Comparison of ENCODE assay signal across 28 cellular contexts in the genomic region with DNA sequence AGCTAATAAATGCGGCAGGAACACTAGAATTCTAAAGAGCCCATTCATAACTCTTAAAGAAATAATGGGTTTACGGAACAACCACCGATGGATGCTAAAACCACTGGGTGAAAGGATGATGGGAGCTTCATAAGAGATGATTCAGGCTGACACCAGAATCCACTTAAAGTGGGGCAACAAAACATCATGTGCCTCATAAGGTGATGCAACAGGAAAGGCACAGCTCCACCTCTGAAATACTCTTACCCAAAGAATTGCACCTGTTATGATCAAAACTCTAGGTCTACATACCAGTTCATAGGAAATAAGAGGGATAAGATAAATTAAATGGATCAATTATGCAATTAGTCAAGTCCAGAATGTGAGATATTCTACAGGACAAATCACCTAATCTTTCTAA.
"Had no signal": no experiment of that assay in that cellular context is flagged by ENCODE, and none has a peak within 500 bp of the region (broad histone marks: within the 10 kb centered on the region; RNA-seq: fewer than 3 reads in every experiment).

No MANE protein-coding gene starts in this region.

- H2AFZ ChIP-seq: neural progenitor cell, parathyroid adenoma had no signal

- H3K9ac ChIP-seq: neural progenitor cell, parathyroid adenoma had no signal

- ATAC-seq: natural killer cell; psoas muscle; right cardiac atrium; sciatic nerve; stimulated activated memory B cell treated with anti-CD40 and anti-IgM and Interleukin-4, amounts not matched to agents 10 μg/mL and 1 μg/mL and 100 μg/mL, for 72 hours; stimulated activated naive CD8-positive, alpha-beta T cell treated with anti-CD3 and anti-CD28 coated beads, Interleukin-15, amount 100 ng/mL, for 72 hours; stimulated activated naive CD8-positive, alpha-beta T cell treated with anti-CD3 and anti-CD28 coated beads, Interleukin-15, Interleukin-2, amounts not matched to agents 100 U/mL and 50 U/mL, for 24 hours; upper lobe of right lung had no signal

- DNase-seq: natural killer cell; occipital lobe; ovary; posterior cingulate gyrus; psoas muscle; right cardiac atrium; spleen; stimulated activated CD4-positive, alpha-beta T cell treated with anti-CD3 and anti-CD28 coated beads, Interleukin-12 subunit alpha, Interleukin-12 subunit beta, amount 100 ng/mL, for 4 hours; stimulated activated CD4-positive, alpha-beta T cell treated with anti-CD3 and anti-CD28 coated beads, Interleukin-1b, Interleukin-23, amount 100 ng/mL, for 48 hours; stimulated activated CD4-positive, alpha-beta T cell treated with anti-CD3 and anti-CD28 coated beads, Interleukin-4, amount 100 ng/mL, for 1 hour; stimulated activated CD4-positive, alpha-beta T cell treated with anti-CD3 and anti-CD28 coated beads, Interleukin-4, amount 100 ng/mL, for 4 hours; stimulated activated CD8-positive, alpha-beta memory T cell treated with anti-CD3 and anti-CD28 coated beads, Interleukin-4, amount 100 ng/mL, for 48 hours; stimulated activated naive CD4-positive, alpha-beta T cell; stimulated activated naive CD8-positive, alpha-beta T cell treated with anti-CD3 and anti-CD28 coated beads, Interleukin-15, amount 100 ng/mL, for 72 hours; stimulated activated naive CD8-positive, alpha-beta T cell treated with anti-CD3 and anti-CD28 coated beads, Interleukin-15, Interleukin-2, amounts not matched to agents 100 U/mL and 50 U/mL, for 24 hours; substantia nigra; testis; tibial artery; transverse colon; upper lobe of right lung; uterus had no signal

- H3K9me3 ChIP-seq: ovary, psoas muscle, spleen, suprapubic skin, testis, tibial artery, transverse colon, upper lobe of right lung, uterus had no signal

- H3K27ac ChIP-seq: neural progenitor cell, ovary, parathyroid adenoma, psoas muscle, skin epidermis, spleen, suprapubic skin, testis, tibial artery, transverse colon, upper lobe of right lung, uterus had no signal

- H3K79me2 ChIP-seq: parathyroid adenoma had no signal

- H3K36me3 ChIP-seq: ovary, spleen, suprapubic skin, tibial artery, transverse colon, upper lobe of right lung, uterus had no signal

- H3K4me3 ChIP-seq: neural progenitor cell, ovary, psoas muscle, skin epidermis, smooth muscle cell, spleen, suprapubic skin, testis, tibial artery, transverse colon, upper lobe of right lung, uterus had no signal

- H3K4me2 ChIP-seq: neural progenitor cell, smooth muscle cell had no signal

- H3K27me3 ChIP-seq: neural progenitor cell, ovary, suprapubic skin, testis, tibial artery, transverse colon, upper lobe of right lung, uterus had no signal

- H3K4me1 ChIP-seq: neural progenitor cell, parathyroid adenoma, psoas muscle, spleen, suprapubic skin, testis, tibial artery, transverse colon, upper lobe of right lung, uterus had no signal
